17 cellular contexts compared by ENCODE assay signal in genomic region chr15:80923668-80924067, GRCh38.
"Had no signal": no experiment of that assay in that cellular context is flagged by ENCODE, and none has a peak within 500 bp of the region (broad histone marks: within the 10 kb centered on the region; RNA-seq: fewer than 3 reads in every experiment).

No MANE protein-coding gene starts in this region.

- H3K4me3 ChIP-seq: adrenal gland, gastroesophageal sphincter, right atrium auricular region, skin epidermis, tibial artery, vagina had no signal

- H3K27ac Mint-ChIP-seq: activated B cell treated with CpG ODN at 0.5 μM for 24 hours; activated CD4-positive, alpha-beta memory T cell treated with anti-CD3 and anti-CD28 coated beads for 36 hours; activated naive CD4-positive, alpha-beta T cell treated with anti-CD3 and anti-CD28 coated beads, Interleukin-2, amount 10 ng/mL, durations not matched to agents 7 days and 5 days; mesothelial cell of epicardium had no signal

- H3K4me1 Mint-ChIP-seq: activated B cell treated with CpG ODN at 0.5 μM for 24 hours, mesothelial cell of epicardium had no signal

- ATAC-seq: gastroesophageal sphincter, T-helper 17 cell had no signal

- H3K4me1 ChIP-seq: adrenal gland, gastroesophageal sphincter, right atrium auricular region, vagina had no signal

- H3K36me3 Mint-ChIP-seq: activated CD4-positive, alpha-beta memory T cell treated with anti-CD3 and anti-CD28 coated beads for 36 hours; activated naive CD4-positive, alpha-beta T cell treated with anti-CD3 and anti-CD28 coated beads, Interleukin-2, amount 10 ng/mL, durations not matched to agents 7 days and 5 days; mesothelial cell of epicardium had no signal

- H3K4me3 Mint-ChIP-seq: activated B cell treated with CpG ODN at 0.5 μM for 24 hours; activated CD4-positive, alpha-beta memory T cell treated with anti-CD3 and anti-CD28 coated beads for 36 hours; activated naive CD4-positive, alpha-beta T cell treated with anti-CD3 and anti-CD28 coated beads, Interleukin-2, amount 10 ng/mL, durations not matched to agents 7 days and 5 days; mesothelial cell of epicardium; T-helper 17 cell had no signal

- H3K9me3 Mint-ChIP-seq: activated B cell treated with CpG ODN at 0.5 μM for 24 hours; activated CD4-positive, alpha-beta memory T cell treated with anti-CD3 and anti-CD28 coated beads for 36 hours; activated naive CD4-positive, alpha-beta T cell treated with anti-CD3 and anti-CD28 coated beads, Interleukin-2, amount 10 ng/mL, durations not matched to agents 7 days and 5 days had no signal

- H3K9me3 ChIP-seq: adrenal gland, gastroesophageal sphincter, right atrium auricular region, tibial artery, vagina had no signal

- H3K27me3 ChIP-seq: adrenal gland, gastroesophageal sphincter, right atrium auricular region, tibial artery, vagina had no signal

- H3K27ac ChIP-seq: adrenal gland, gastroesophageal sphincter, right atrium auricular region, skin epidermis, tibial artery, vagina had no signal

- H3K36me3 ChIP-seq: adrenal gland, right atrium auricular region had no signal

- DNase-seq: activated B cell treated with CpG ODN at 0.5 μM for 24 hours; activated CD4-positive, alpha-beta memory T cell treated with anti-CD3 and anti-CD28 coated beads for 36 hours; activated naive CD4-positive, alpha-beta T cell treated with anti-CD3 and anti-CD28 coated beads, Interleukin-2, amount 10 ng/mL, durations not matched to agents 7 days and 5 days; adrenal gland; central memory CD4-positive, alpha-beta T cell; cortex of kidney; effector CD8-positive, alpha-beta T cell; kidney; posterior cingulate gyrus; stimulated activated CD4-positive, alpha-beta T cell treated with anti-CD3 and anti-CD28 coated beads, Interleukin-4, amount 100 ng/mL, for 4 hours; T-helper 17 cell; tibial artery had no signal

- H3K27me3 Mint-ChIP-seq: activated B cell treated with CpG ODN at 0.5 μM for 24 hours; activated CD4-positive, alpha-beta memory T cell treated with anti-CD3 and anti-CD28 coated beads for 36 hours; T-helper 17 cell had no signal
